Comparison of ENCODE assay signal across 1 cellular context in genomic region chr6:111922454-111923297, GRCh38.
TF ChIP-seq lines count a peak whose summit lies in the region.

No MANE protein-coding gene starts in this region.

TF ChIP-seq in K562, 482 proteins besides CTCF, POLR2A, EP300 and RAD21 (continued from another document):
- peak; percentile 70 for TF ChIP-seq ATF4 (CRISPR knock-in tag; IDR thresholded peaks at IDR 0.05)
- TF ChIP-seq ATF7 (IDR thresholded peaks at IDR 0.05) = peak; percentile 48; the same call in 1 of the 2 replicates
- TF ChIP-seq MEF2D (tag; conservative IDR thresholded peaks at IDR 0.05; ENCODE audit: low read depth) = no peak
- TF ChIP-seq ZZZ3 (IDR thresholded peaks at IDR 0.05) = no peak
- TF ChIP-seq ZNF23 (CRISPR knock-in tag; IDR thresholded peaks at IDR 0.05) = no peak
- TF ChIP-seq NCOA6 (IDR thresholded peaks at IDR 0.05) = no peak
- TF ChIP-seq ZNF584 (CRISPR knock-in tag; IDR thresholded peaks at IDR 0.05; ENCODE audit: low read depth) = peak; percentile 67; the same call in 1 of the 2 replicates
- TF ChIP-seq ZSCAN32 (CRISPR knock-in tag; IDR thresholded peaks at IDR 0.05) = 0 out of 2 replicates have a peak, but pooled peaks have one; percentile 8
- peak; percentile 82 for TF ChIP-seq CEBPG (CRISPR knock-in tag; IDR thresholded peaks at IDR 0.05)
- TF ChIP-seq CEBPG (tag; conservative IDR thresholded peaks at IDR 0.05 in 1 of 2, IDR thresholded peaks at IDR 0.05 in 1 of 2) = peak; percentile 90 to 93
